Comparison of ENCODE assay signal across 8 cellular contexts in the genomic region with DNA sequence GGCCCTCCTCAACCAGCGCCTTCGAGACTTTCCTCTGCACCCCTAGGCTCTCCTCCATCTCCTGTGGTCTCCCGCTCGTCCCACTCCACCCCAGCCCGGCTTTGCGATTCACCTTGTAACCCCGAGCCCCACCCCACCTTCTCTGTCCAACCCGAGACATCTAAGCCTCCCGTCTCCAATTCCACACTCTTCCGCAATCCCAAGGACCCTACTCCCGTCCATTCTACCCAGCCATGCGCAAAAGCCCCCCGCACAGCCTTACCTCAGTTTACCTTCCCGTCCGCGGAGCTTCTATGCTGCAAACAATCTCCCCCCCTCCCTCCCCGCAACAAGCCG. TPM values are rescaled to one million over a fixed set of nuclear protein-coding genes. Genes with fewer than 3 reads are reported as not detected.
DNase-seq lines count a peak whose midpoint lies in the region; ATAC-seq and TF ChIP-seq lines count a peak whose summit lies in the region.

No MANE protein-coding gene starts in this region.

- peak overlapping the region in 57 of 59 donors; percentile 33 to 98 (median 94) for H3K27ac ChIP-seq in dorsolateral prefrontal cortex

- peaks cover 57% of the 10 kb centered on the region for H3K4me1 Mint-ChIP-seq in activated naive CD4-positive, alpha-beta T cell treated with anti-CD3 and anti-CD28 coated beads, Interleukin-2, amount 50 U/mL, for 24 hours
- peaks cover 25 to 50% (median 44%) of the 10 kb centered on the region in 3 donors for H3K4me1 Mint-ChIP-seq in IgD-negative memory B cell
- peaks cover 32 to 71% (median 63%) of the 10 kb centered on the region in 4 donors for H3K4me1 Mint-ChIP-seq in naive thymus-derived CD8-positive, alpha-beta T cell

- intact Hi-C loops in dorsolateral prefrontal cortex (cut with DNase I) = no loop called here

- peaks cover 6% of the 10 kb centered on the region for H3K36me3 Mint-ChIP-seq in activated naive CD4-positive, alpha-beta T cell treated with anti-CD3 and anti-CD28 coated beads, Interleukin-2, amount 50 U/mL, for 24 hours
- H3K36me3 Mint-ChIP-seq in IgD-negative memory B cell = peaks cover 9% of the 10 kb centered on the region
- H3K36me3 Mint-ChIP-seq in naive thymus-derived CD8-positive, alpha-beta T cell = peaks cover 0 to 34% (median 3%) of the 10 kb centered on the region in 3 donors

- no peaks in the 10 kb centered on the region for H3K27me3 Mint-ChIP-seq in activated naive CD4-positive, alpha-beta T cell treated with anti-CD3 and anti-CD28 coated beads, Interleukin-2, amount 50 U/mL, for 24 hours
- no peaks in the 10 kb centered on the region for H3K27me3 Mint-ChIP-seq in IgD-negative memory B cell
- H3K27me3 Mint-ChIP-seq in naive thymus-derived CD8-positive, alpha-beta T cell = no peaks in the 10 kb centered on the region

- H3K27ac Mint-ChIP-seq in activated naive CD4-positive, alpha-beta T cell treated with anti-CD3 and anti-CD28 coated beads, Interleukin-2, amount 50 U/mL, for 24 hours = peak overlapping the region; percentile 98
- peak overlapping the region; percentile 89 to 99 (median 94) for H3K27ac Mint-ChIP-seq in IgD-negative memory B cell
- H3K27ac Mint-ChIP-seq in naive thymus-derived CD8-positive, alpha-beta T cell = peak overlapping the region; percentile 94 to 100 (median 99)

- POLR2A ChIA-PET in naive thymus-derived CD8-positive, alpha-beta T cell (lab: Charles Lee) = interaction anchor here (0.8 to 5.7 kb wide), 8 partner anchors 12 to 1894 kb away, joined by 3 to 103 read pairs (median 14); a partner anchor contains a TSS

- DNase-seq in activated naive CD4-positive, alpha-beta T cell treated with anti-CD3 and anti-CD28 coated beads, Interleukin-2, amount 50 U/mL, for 16 hours = no peak
- no peak for DNase-seq in dorsolateral prefrontal cortex
- DNase-seq in naive thymus-derived CD8-positive, alpha-beta T cell = peak in 1 of 10 donors; percentile 18
- no peak for DNase-seq in EL
- DNase-seq in stimulated activated CD8-positive, alpha-beta memory T cell treated with anti-CD3 and anti-CD28 coated beads, Interleukin-4, amount 100 ng/mL, for 48 hours = no peak
- DNase-seq in ureter (ENCODE audit: low spot score) = no peak

- peak overlapping the region; percentile 63 to 98 (median 84) for H3K4me3 ChIP-seq in dorsolateral prefrontal cortex

- no peaks in the 10 kb centered on the region for H3K27me3 ChIP-seq in dorsolateral prefrontal cortex

- peak; percentile 2 to 14 for ATAC-seq in naive thymus-derived CD8-positive, alpha-beta T cell

- H3K4me3 Mint-ChIP-seq in activated naive CD4-positive, alpha-beta T cell treated with anti-CD3 and anti-CD28 coated beads, Interleukin-2, amount 50 U/mL, for 24 hours = peak overlapping the region; percentile 94
- peak overlapping the region; percentile 89 to 99 (median 97) for H3K4me3 Mint-ChIP-seq in IgD-negative memory B cell
- H3K4me3 Mint-ChIP-seq in naive thymus-derived CD8-positive, alpha-beta T cell = peak overlapping the region; percentile 91 to 100 (median 98)

- TF ChIP-seq CTCF in dorsolateral prefrontal cortex (IDR thresholded peaks at IDR 0.05 in 54 of 56, conservative IDR thresholded peaks at IDR 0.05 in 2 of 56; ENCODE audit: low read depth in 1 of 56, partially characterized antibody in 56 of 56) = no peak

- H3K9me3 Mint-ChIP-seq in activated naive CD4-positive, alpha-beta T cell treated with anti-CD3 and anti-CD28 coated beads, Interleukin-2, amount 50 U/mL, for 24 hours = no peaks in the 10 kb centered on the region
- H3K9me3 Mint-ChIP-seq in IgD-negative memory B cell = no peaks in the 10 kb centered on the region
- no peaks in the 10 kb centered on the region for H3K9me3 Mint-ChIP-seq in naive thymus-derived CD8-positive, alpha-beta T cell

RNA-seq across cellular contexts. Expression of a gene that starts 0.2 kb away (rescaled TPM):
- polyA plus RNA-seq in IgD-negative memory B cell = 4.9 TPM
- total RNA-seq in dorsolateral prefrontal cortex (10 to 100 TPM; 24.9 to 51.7 (median 37.5) TPM), ureter (21.7 TPM)
- 10 to 100 TPM; 28.5 to 29.9 TPM for total RNA-seq in naive thymus-derived CD8-positive, alpha-beta T cell
- polyA plus RNA-seq in naive thymus-derived CD8-positive, alpha-beta T cell = 1 to 10 TPM; 1.6 to 3.5 (median 2.6) TPM

RNA-seq across cellular contexts. Expression of a gene that starts 12.5 kb away (rescaled TPM):
- polyA plus RNA-seq in IgD-negative memory B cell = 46.3 TPM
- total RNA-seq in dorsolateral prefrontal cortex (10 to 100 TPM; 15.9 to 43.0 (median 23.4) TPM), ureter (30.1 TPM)
- total RNA-seq in naive thymus-derived CD8-positive, alpha-beta T cell = 10 to 100 TPM; 35.8 to 37.2 TPM
- 10 to 100 TPM; 17.9 to 25.6 (median 19.6) TPM for polyA plus RNA-seq in naive thymus-derived CD8-positive, alpha-beta T cell

RNA-seq across cellular contexts. Expression of a gene that starts 33.3 kb away (rescaled TPM):
- 17.0 TPM for polyA plus RNA-seq in IgD-negative memory B cell
- total RNA-seq in dorsolateral prefrontal cortex (100 to 1,000 TPM in 5 of 120 experiments, 10 to 100 TPM in 115; 27.9 to 117 (median 68.8) TPM), ureter (71.0 TPM)
- 10 to 100 TPM; 68.9 to 69.6 TPM for total RNA-seq in naive thymus-derived CD8-positive, alpha-beta T cell
- polyA plus RNA-seq in naive thymus-derived CD8-positive, alpha-beta T cell = 1 to 10 TPM; 5.2 to 9.3 (median 5.9) TPM
